23 cellular contexts compared by ENCODE assay signal in genomic region chr2:182228741-182229140, GRCh38.
DNase-seq lines count a peak whose midpoint lies in the region; ATAC-seq and TF ChIP-seq lines count a peak whose summit lies in the region.
"Had no signal": no experiment of that assay in that cellular context is flagged by ENCODE, and none has a peak within 500 bp of the region (broad histone marks: within the 10 kb centered on the region; RNA-seq: fewer than 3 reads in every experiment).

No MANE protein-coding gene starts in this region.

- intact Hi-C loops in activated naive CD4-positive, alpha-beta T cell treated with anti-CD3 and anti-CD28 coated beads for 36 hours (cut with micrococcal nuclease) = no loop called here

- in situ Hi-C loops in GM23248 (cut with MboI) = no loop called here

- H3K4me3 ChIP-seq in GM23248 (peak overlapping the region; percentile 35), SK-N-SH (ENCODE audit: low read depth in 2 of 2, low read length in 1 of 2) (no peak overlapping the region), fibroblast of the aortic adventitia (ENCODE audit: low read depth, low read length) (no peak overlapping the region)
- H3K4me3 ChIP-seq: adrenal gland, sigmoid colon, thoracic aorta had no signal

- H3F3A ChIP-seq in GM23248 (ENCODE audit: insufficient read depth) (peaks cover 35% of the 10 kb centered on the region), SK-N-SH (replicated peaks; ENCODE audit: insufficient read depth) (peaks cover 21% of the 10 kb centered on the region)

- no peaks in the 10 kb centered on the region for H3K27me3 ChIP-seq in GM23248 (replicated peaks; ENCODE audit: insufficient read depth)
- H3K27me3 ChIP-seq in SK-N-SH (ENCODE audit: insufficient read depth) = no peaks in the 10 kb centered on the region
- H3K27me3 ChIP-seq: adrenal gland, sigmoid colon had no signal

- H3K9me2 ChIP-seq in GM23248 (ENCODE audit: insufficient read depth) (0 out of 2 replicates have a peak, but pooled peaks cover 7% of the 10 kb centered on the region), SK-N-SH (no peaks in the 10 kb centered on the region)

- H3K27ac ChIP-seq in GM23248 = peak overlapping the region; percentile 85
- peak overlapping the region in 1 of 2 experiments; percentile 77; a peak in 2 of 4 replicates for H3K27ac ChIP-seq in SK-N-SH (ENCODE audit: low read depth in 2 of 2, low read length in 1 of 2)
- H3K27ac ChIP-seq: adrenal gland, sigmoid colon, thoracic aorta had no signal

- TF ChIP-seq CTCF in SK-N-SH (IDR thresholded peaks at IDR 0.05) (no peak), fibroblast of the aortic adventitia (IDR thresholded peaks at IDR 0.05; ENCODE audit: insufficient read depth, low read length) (no peak)

- H3K36me3 Mint-ChIP-seq in activated naive CD4-positive, alpha-beta T cell treated with anti-CD3 and anti-CD28 coated beads for 36 hours (ENCODE audit: low read depth) = no peaks in the 10 kb centered on the region
- H3K36me3 Mint-ChIP-seq: CD4-positive, alpha-beta memory T cell; naive thymus-derived CD4-positive, alpha-beta T cell; stimulated activated effector memory CD8-positive, alpha-beta T cell treated with anti-CD3 and anti-CD28 coated beads, Interleukin-12 subunit alpha, Interleukin-12 subunit beta, amount 100 ng/mL, for 72 hours had no signal

- H3K4me1 ChIP-seq in GM23248 (ENCODE audit: insufficient read depth) (peaks cover 40% of the 10 kb centered on the region), SK-N-SH (ENCODE audit: control insufficient read depth in 1 of 2, insufficient read depth in 2 of 2, low read depth in 1 of 2, low read length in 1 of 2) (peaks cover 0 to 29% of the 10 kb centered on the region in 2 experiments; a peak in 2 of 4 replicates)
- H3K4me1 ChIP-seq: adrenal gland, sigmoid colon had no signal

- CTCF ChIA-PET in SK-N-SH (lab: Yijun Ruan, JAX) = no interaction called here
- CTCF ChIA-PET in activated naive CD4-positive, alpha-beta T cell treated with anti-CD3 and anti-CD28 coated beads for 36 hours (lab: Charles Lee) = interaction anchor here (0.6 kb wide), 1 partner anchor 18 kb away, joined by 5 read pairs; no protein-coding TSS in a partner anchor

- H3K9me3 Mint-ChIP-seq in activated naive CD4-positive, alpha-beta T cell treated with anti-CD3 and anti-CD28 coated beads for 36 hours = no peaks in the 10 kb centered on the region
- H3K9me3 Mint-ChIP-seq: activated CD4-positive, alpha-beta T cell treated with anti-CD3 and anti-CD28 coated beads, Interleukin-2, amount 10 ng/mL, durations not matched to agents 24 days and 14 days; CD4-positive, alpha-beta memory T cell; stimulated activated effector memory CD8-positive, alpha-beta T cell treated with anti-CD3 and anti-CD28 coated beads, Interleukin-12 subunit alpha, Interleukin-12 subunit beta, amount 100 ng/mL, for 72 hours; T-helper 1 cell treated with Interleukin-12 subunit alpha and Interleukin-12 subunit beta and Interleukin-4 antibody, amounts not matched to agents 30 μg/mL and 1 μg/mL, for 36 hours had no signal

- H3K36me3 ChIP-seq in GM23248 (ENCODE audit: low read depth) = no peaks in the 10 kb centered on the region
- H3K36me3 ChIP-seq in SK-N-SH (replicated peaks in 1 of 2; ENCODE audit: control insufficient read depth in 1 of 2, insufficient read depth in 2 of 2, low read length in 1 of 2) = peaks cover 0 to under 1% of the 10 kb centered on the region in 2 experiments
- H3K36me3 ChIP-seq: adrenal gland, sigmoid colon, thoracic aorta had no signal

- H3K9ac ChIP-seq in GM23248 (peak overlapping the region; percentile 58), SK-N-SH (peak overlapping the region; percentile 46; the same call in 1 of the 2 replicates)

- H3K27ac Mint-ChIP-seq in activated naive CD4-positive, alpha-beta T cell treated with anti-CD3 and anti-CD28 coated beads for 36 hours = no peak overlapping the region
- H3K27ac Mint-ChIP-seq: activated CD4-positive, alpha-beta T cell treated with anti-CD3 and anti-CD28 coated beads, Interleukin-2, amount 10 ng/mL, durations not matched to agents 24 days and 14 days; CD4-positive, alpha-beta memory T cell; naive thymus-derived CD4-positive, alpha-beta T cell; stimulated activated effector memory CD8-positive, alpha-beta T cell treated with anti-CD3 and anti-CD28 coated beads, Interleukin-12 subunit alpha, Interleukin-12 subunit beta, amount 100 ng/mL, for 72 hours; T-helper 1 cell treated with Interleukin-12 subunit alpha and Interleukin-12 subunit beta and Interleukin-4 antibody, amounts not matched to agents 30 μg/mL and 1 μg/mL, for 36 hours had no signal

- H4K20me1 ChIP-seq in GM23248 (ENCODE audit: insufficient read depth) = no peaks in the 10 kb centered on the region
- H4K20me1 ChIP-seq in SK-N-SH (ENCODE audit: insufficient read depth) = no peaks in the 10 kb centered on the region

- 0% methylated on average over 2 of the region's 2 CpGs for WGBS in GM23248 (ENCODE audit: low coverage in 1 of 2, low lambda C conversion rate in 2 of 2, missing lambda C conversion rate in 2 of 2), 2 experiments
- WGBS in SK-N-SH (ENCODE audit: low lambda C conversion rate) = 29% methylated on average over 2 of the region's 2 CpGs

- DNase-seq in AG08396 (ENCODE audit: low spot score) (peak; percentile 20), GM23248 (peak; percentile 94), SK-N-SH (no peak), fibroblast of the aortic adventitia (ENCODE audit: low read depth) (peak; percentile 41), NCI-H526 (lab: John Stamatoyannopoulos, UW) (no peak), retina (no peak)
- no peak for DNase-seq in activated naive CD4-positive, alpha-beta T cell treated with anti-CD3 and anti-CD28 coated beads for 36 hours
- DNase-seq: activated CD4-positive, alpha-beta T cell treated with anti-CD3 and anti-CD28 coated beads, Interleukin-2, amount 10 ng/mL, durations not matched to agents 24 days and 14 days; adrenal gland; CD4-positive, alpha-beta memory T cell; central memory CD4-positive, alpha-beta T cell; left cardiac atrium; mesendoderm; naive thymus-derived CD4-positive, alpha-beta T cell; NCI-H2171 treated with DMSO at 0.1 percent for 48 hours; NCI-H526 treated with DMSO at 0.1 percent for 48 hours; SIG-M5; sigmoid colon had no signal

- peak overlapping the region; percentile 58 for H3K4me2 ChIP-seq in GM23248 (ENCODE audit: unreplicated experiment)
- peak overlapping the region; percentile 44 for H3K4me2 ChIP-seq in SK-N-SH

- H3K4me3 Mint-ChIP-seq in activated naive CD4-positive, alpha-beta T cell treated with anti-CD3 and anti-CD28 coated beads for 36 hours = no peak overlapping the region
- H3K4me3 Mint-ChIP-seq: activated CD4-positive, alpha-beta T cell treated with anti-CD3 and anti-CD28 coated beads, Interleukin-2, amount 10 ng/mL, durations not matched to agents 24 days and 14 days; CD4-positive, alpha-beta memory T cell; naive thymus-derived CD4-positive, alpha-beta T cell; stimulated activated effector memory CD8-positive, alpha-beta T cell treated with anti-CD3 and anti-CD28 coated beads, Interleukin-12 subunit alpha, Interleukin-12 subunit beta, amount 100 ng/mL, for 72 hours; T-helper 1 cell treated with Interleukin-12 subunit alpha and Interleukin-12 subunit beta and Interleukin-4 antibody, amounts not matched to agents 30 μg/mL and 1 μg/mL, for 36 hours had no signal

- H2AFZ ChIP-seq in GM23248 (no peak overlapping the region), SK-N-SH (ENCODE audit: low read depth) (no peak overlapping the region)

- TF ChIP-seq RAD21 in SK-N-SH (IDR thresholded peaks at IDR 0.05; ENCODE audit: low read length) = no peak

- no peaks in the 10 kb centered on the region for H3K27me3 Mint-ChIP-seq in activated naive CD4-positive, alpha-beta T cell treated with anti-CD3 and anti-CD28 coated beads for 36 hours (ENCODE audit: low read depth)

- no peaks in the 10 kb centered on the region for H3K9me3 ChIP-seq in GM23248 (ENCODE audit: low read depth)
- H3K9me3 ChIP-seq in SK-N-SH = no peaks in the 10 kb centered on the region
- H3K9me3 ChIP-seq: adrenal gland, sigmoid colon, thoracic aorta had no signal

- H3K79me2 ChIP-seq in GM23248 (ENCODE audit: insufficient read depth) = no peaks in the 10 kb centered on the region
- no peaks in the 10 kb centered on the region for H3K79me2 ChIP-seq in SK-N-SH (ENCODE audit: insufficient read depth)

- no peaks in the 10 kb centered on the region for H3K4me1 Mint-ChIP-seq in activated naive CD4-positive, alpha-beta T cell treated with anti-CD3 and anti-CD28 coated beads for 36 hours (ENCODE audit: low read depth)
- H3K4me1 Mint-ChIP-seq: activated CD4-positive, alpha-beta T cell treated with anti-CD3 and anti-CD28 coated beads, Interleukin-2, amount 10 ng/mL, durations not matched to agents 24 days and 14 days; CD4-positive, alpha-beta memory T cell; naive thymus-derived CD4-positive, alpha-beta T cell; stimulated activated effector memory CD8-positive, alpha-beta T cell treated with anti-CD3 and anti-CD28 coated beads, Interleukin-12 subunit alpha, Interleukin-12 subunit beta, amount 100 ng/mL, for 72 hours had no signal

- no peak for ATAC-seq in HG03025 (IDR thresholded peaks at IDR 0.05; ENCODE audit: low FRiP score, unreplicated experiment)
- ATAC-seq: HepG2; naive thymus-derived CD4-positive, alpha-beta T cell had no signal

- no peak for TF ChIP-seq EP300 in SK-N-SH (IDR thresholded peaks at IDR 0.05; ENCODE audit: borderline replicate concordance in 1 of 2, low read depth in 1 of 2, low read length in 1 of 2)

- POLR2A ChIA-PET in SK-N-SH (lab: Yijun Ruan, JAX) = no interaction called here

TF ChIP-seq in SK-N-SH, 30 proteins besides CTCF, POLR2A, EP300 and RAD21:
- TF ChIP-seq FOSL2 (IDR thresholded peaks at IDR 0.05; ENCODE audit: borderline replicate concordance, low read depth) (0 out of 2 replicates have a peak, but pooled peaks have one; percentile 43), RXRA (IDR thresholded peaks at IDR 0.05; ENCODE audit: borderline replicate concordance, low read depth) (no peak), GATA2 (CRISPR knock-in tag; IDR thresholded peaks at IDR 0.05) (no peak), MEF2A (IDR thresholded peaks at IDR 0.05; ENCODE audit: borderline replicate concordance, low read depth) (no peak)

Comparison
In these comparisons a context has a peak if more than half of its experiments do, and no peak if none do; other contexts are left out.
1. DNase-seq: peak in AG08396 (single experiment), GM23248 (single experiment) and fibroblast of the aortic adventitia (single experiment); none in SK-N-SH (single experiment), NCI-H526 (0 of 2), retina (single experiment) and activated naive CD4-positive, alpha-beta T cell treated with anti-CD3 and anti-CD28 coated beads for 36 hours (single experiment).